21 cellular contexts compared by ENCODE assay signal in genomic region chr12:29818925-29819324, GRCh38. TPM values are rescaled to one million over a fixed set of nuclear protein-coding genes. Genes with fewer than 3 reads are reported as not detected.
"Had no signal": no experiment of that assay in that cellular context is flagged by ENCODE, and none has a peak within 500 bp of the region (broad histone marks: within the 10 kb centered on the region; RNA-seq: fewer than 3 reads in every experiment).

No MANE protein-coding gene starts in this region.

- H3K9me3 ChIP-seq: body of pancreas, pancreas had no signal

- H3K36me3 ChIP-seq: pancreas, WERI-Rb-1 had no signal

- H3K27me3 ChIP-seq: body of pancreas, hepatocyte, pancreas had no signal

- H3K27ac ChIP-seq: body of pancreas, coronary artery, hepatocyte, pancreas, WERI-Rb-1 had no signal

- H3K4me1 ChIP-seq: body of pancreas, pancreas had no signal

- H3K4me3 ChIP-seq: body of pancreas, coronary artery, hepatocyte, mucosa of descending colon, pancreas had no signal

- ATAC-seq: activated naive CD4-positive, alpha-beta T cell treated with anti-CD3 and anti-CD28 coated beads, Interleukin-2, amount 50 U/mL, for 72 hours; body of pancreas; esophagus mucosa; left lobe of liver; mucosa of descending colon; naive thymus-derived CD4-positive, alpha-beta T cell; pancreas had no signal

- DNase-seq: activated CD4-positive, alpha-beta memory T cell treated with anti-CD3 and anti-CD28 coated beads, Interleukin-2, amount 10 ng/mL, durations not matched to agents 7 days and 5 days; activated effector memory CD4-positive, alpha-beta T cell treated with anti-CD3 and anti-CD28 coated beads, Interleukin-2, amount 50 U/mL, for 16 hours; activated T-cell treated with anti-CD3 and anti-CD28 coated beads, Interleukin-2, amount 50 U/mL, for 48 hours; amniotic stem cell; body of pancreas; central memory CD4-positive, alpha-beta T cell; islet precursor cell; mucosa of descending colon; naive thymus-derived CD4-positive, alpha-beta T cell; pancreas; stimulated activated CD4-positive, alpha-beta T cell treated with anti-CD3 and anti-CD28 coated beads, Interleukin-15, amount 100 ng/mL, for 24 hours; stimulated activated CD4-positive, alpha-beta T cell treated with anti-CD3 and anti-CD28 coated beads, Interleukin-4, amount 100 ng/mL, for 1 hour; stimulated activated naive CD4-positive, alpha-beta T cell treated with Interleukin-2 at 50 U/mL for 16 hours; T-helper 9 cell; trophoblast cell; WERI-Rb-1 had no signal

RNA-seq across cellular contexts. Expression of gene TMTC1, which starts 35.2 kb away (rescaled TPM):
- total RNA-seq: activated naive CD4-positive, alpha-beta T cell treated with anti-CD3 and anti-CD28 coated beads, Interleukin-2, amount 50 U/mL, for 72 hours had no signal
- polyA plus RNA-seq: naive thymus-derived CD4-positive, alpha-beta T cell had no signal
